Comparison of ENCODE assay signal across 8 cellular contexts in genomic region chr9:35696520-35697215, GRCh38. TPM values are rescaled to one million over a fixed set of nuclear protein-coding genes. Genes with fewer than 3 reads are reported as not detected.
DNase-seq lines count a peak whose midpoint lies in the region; ATAC-seq and TF ChIP-seq lines count a peak whose summit lies in the region.

No MANE protein-coding gene starts in this region.

- ATAC-seq in HG03378 (IDR thresholded peaks at IDR 0.05; ENCODE audit: unreplicated experiment), result peak; percentile 60

- DNase-seq in AG09319 (ENCODE audit: extremely low read depth, low read depth), result no peak
- DNase-seq in GM13977 (ENCODE audit: low spot score), result peak; percentile 83
- peak; percentile 46 for DNase-seq in RPMI7951 (ENCODE audit: low read depth)
- DNase-seq in activated naive CD4-positive, alpha-beta T cell treated with anti-CD3 and anti-CD28 coated beads for 36 hours, result peak; percentile 70
- DNase-seq in cardiac muscle cell (ENCODE audit: low read depth in 1 of 2, low spot score in 1 of 2), result peak; percentile 65 to 73
- DNase-seq in renal cortical epithelial cell (ENCODE audit: low read depth), result peak; percentile 45
- no peak for DNase-seq in T1000 (lab: John Stamatoyannopoulos, UW)

- H3K4me3 ChIP-seq in cardiac muscle cell, result no peak overlapping the region

- no peaks in the 10 kb centered on the region for H3K27me3 ChIP-seq in cardiac muscle cell

- peak; percentile 93 for TF ChIP-seq CTCF in AG09319 (IDR thresholded peaks at IDR 0.05; ENCODE audit: low read depth, low read length)
- peak; percentile 94 for TF ChIP-seq CTCF in GM13977 (IDR thresholded peaks at IDR 0.05; ENCODE audit: extremely low read depth, insufficient read depth, missing control alignments)
- TF ChIP-seq CTCF in cardiac muscle cell (IDR thresholded peaks at IDR 0.05; ENCODE audit: low read depth, low read length), result peak; percentile 94

- CTCF ChIA-PET in activated naive CD4-positive, alpha-beta T cell treated with anti-CD3 and anti-CD28 coated beads for 36 hours (lab: Charles Lee), result interaction anchor here (0.6 to 8.4 kb wide), 39 partner anchors 8 to 342 kb away, joined by 3 to 86 read pairs (median 5); partner anchors contain the start of genes ARHGEF39, CA9, CCDC107 and CREB3

- no peak overlapping the region for H3K4me3 Mint-ChIP-seq in activated naive CD4-positive, alpha-beta T cell treated with anti-CD3 and anti-CD28 coated beads for 36 hours

- peaks cover 10% of the 10 kb centered on the region for H3K36me3 Mint-ChIP-seq in activated naive CD4-positive, alpha-beta T cell treated with anti-CD3 and anti-CD28 coated beads for 36 hours (ENCODE audit: low read depth)

- H3K27me3 Mint-ChIP-seq in activated naive CD4-positive, alpha-beta T cell treated with anti-CD3 and anti-CD28 coated beads for 36 hours (ENCODE audit: low read depth), result no peaks in the 10 kb centered on the region

- no peaks in the 10 kb centered on the region for H3K9me3 ChIP-seq in cardiac muscle cell (ENCODE audit: low read depth)

- peaks cover 48% of the 10 kb centered on the region for H3K36me3 ChIP-seq in cardiac muscle cell

- in situ Hi-C loops in GM13977 (cut with MboI; ENCODE audit: low pct_unique_long_range_greater_than_20kb, low sequenced_read_pairs, unreplicated experiment), result no loop called here

- intact Hi-C loops in activated naive CD4-positive, alpha-beta T cell treated with anti-CD3 and anti-CD28 coated beads for 36 hours (cut with micrococcal nuclease), result loop anchor here (1.0 kb wide), 1 partner anchor 50 kb away; no protein-coding TSS in a partner anchor

- peak overlapping the region; percentile 51 for H3K27ac Mint-ChIP-seq in activated naive CD4-positive, alpha-beta T cell treated with anti-CD3 and anti-CD28 coated beads for 36 hours

- no peaks in the 10 kb centered on the region for H3K4me1 ChIP-seq in cardiac muscle cell (ENCODE audit: low read depth)

- H3K4me1 Mint-ChIP-seq in activated naive CD4-positive, alpha-beta T cell treated with anti-CD3 and anti-CD28 coated beads for 36 hours (ENCODE audit: low read depth), result peaks cover 1% of the 10 kb centered on the region

- peak overlapping the region; percentile 58 for H3K27ac ChIP-seq in cardiac muscle cell

- H3K9me3 Mint-ChIP-seq in activated naive CD4-positive, alpha-beta T cell treated with anti-CD3 and anti-CD28 coated beads for 36 hours, result no peaks in the 10 kb centered on the region

RNA-seq across cellular contexts. Expression of gene TPM2, which starts 6.9 kb away (rescaled TPM):
- total RNA-seq in RPMI7951 (2014; rRNA removed; shearing (Covaris generic)), result 146 and 206 TPM in 2 replicates
- total RNA-seq in activated naive CD4-positive, alpha-beta T cell treated with anti-CD3 and anti-CD28 coated beads for 36 hours, result 1 to 10 TPM; 4.9 to 6.6 TPM
- total RNA-seq in cardiac muscle cell (645 and 899 TPM in 2 replicates), renal cortical epithelial cell (51.4 and 124 TPM in 2 replicates)
- polyA plus RNA-seq in cardiac muscle cell, result 761 and 1,591 TPM in 2 replicates

RNA-seq across cellular contexts. Expression of gene CA9, which starts 22.9 kb away (rescaled TPM):
- total RNA-seq in RPMI7951 (2014; rRNA removed; shearing (Covaris generic)), result 73.8 and 82.4 TPM in 2 replicates
- total RNA-seq in activated naive CD4-positive, alpha-beta T cell treated with anti-CD3 and anti-CD28 coated beads for 36 hours, result under 1 TPM; 0.38 to 0.52 TPM
- total RNA-seq in cardiac muscle cell, result 2.4 and 3.1 TPM in 2 replicates
- 2.6 and 4.9 TPM in 2 replicates for polyA plus RNA-seq in cardiac muscle cell
- 6.8 and 6.9 TPM in 2 replicates for total RNA-seq in renal cortical epithelial cell

RNA-seq across cellular contexts. Expression of gene ARHGEF39, which starts 31.7 kb away (rescaled TPM):
- total RNA-seq in RPMI7951 (2014; rRNA removed; shearing (Covaris generic)), result 7.6 and 14.2 TPM in 2 replicates
- total RNA-seq in activated naive CD4-positive, alpha-beta T cell treated with anti-CD3 and anti-CD28 coated beads for 36 hours, result 10 to 100 TPM; 28.9 to 30.4 TPM
- total RNA-seq in cardiac muscle cell, result 1.5 and 12.6 TPM in 2 replicates
- 5.6 and 36.9 TPM in 2 replicates for polyA plus RNA-seq in cardiac muscle cell
- 0.25 and 9.9 TPM in 2 replicates for total RNA-seq in renal cortical epithelial cell

RNA-seq across cellular contexts. Expression of gene TLN1, which starts 35.3 kb away (rescaled TPM):
- total RNA-seq in RPMI7951 (2014; rRNA removed; shearing (Covaris generic)), result 117 and 137 TPM in 2 replicates
- total RNA-seq in activated naive CD4-positive, alpha-beta T cell treated with anti-CD3 and anti-CD28 coated beads for 36 hours, result 100 to 1,000 TPM; 190 TPM
- 172 and 178 TPM in 2 replicates for total RNA-seq in cardiac muscle cell
- polyA plus RNA-seq in cardiac muscle cell, result 96.0 and 98.0 TPM in 2 replicates
- 266 and 772 TPM in 2 replicates for total RNA-seq in renal cortical epithelial cell

RNA-seq across cellular contexts. Expression of gene CREB3, which starts 35.8 kb away (rescaled TPM):
- 68.4 and 83.2 TPM in 2 replicates for total RNA-seq in RPMI7951 (2014; rRNA removed; shearing (Covaris generic))
- total RNA-seq in activated naive CD4-positive, alpha-beta T cell treated with anti-CD3 and anti-CD28 coated beads for 36 hours, result 10 to 100 TPM; 13.7 to 13.8 TPM
- total RNA-seq in cardiac muscle cell, result 45.7 and 51.5 TPM in 2 replicates
- 62.3 and 84.2 TPM in 2 replicates for polyA plus RNA-seq in cardiac muscle cell
- total RNA-seq in renal cortical epithelial cell, result 57.8 and 152 TPM in 2 replicates

Comparison
In these comparisons a context has a peak if more than half of its experiments do, and no peak if none do; other contexts are left out.
1. DNase-seq: peak in GM13977 (single experiment), RPMI7951 (single experiment), activated naive CD4-positive, alpha-beta T cell treated with anti-CD3 and anti-CD28 coated beads for 36 hours (single experiment), cardiac muscle cell (2 of 2) and renal cortical epithelial cell (single experiment); none in AG09319 (single experiment) and T1000 (single experiment).
2. Peak in every context shown above with its lines, with median percentiles within 50 percentile points of each other: CTCF ChIP-seq.